In the genomic region with DNA sequence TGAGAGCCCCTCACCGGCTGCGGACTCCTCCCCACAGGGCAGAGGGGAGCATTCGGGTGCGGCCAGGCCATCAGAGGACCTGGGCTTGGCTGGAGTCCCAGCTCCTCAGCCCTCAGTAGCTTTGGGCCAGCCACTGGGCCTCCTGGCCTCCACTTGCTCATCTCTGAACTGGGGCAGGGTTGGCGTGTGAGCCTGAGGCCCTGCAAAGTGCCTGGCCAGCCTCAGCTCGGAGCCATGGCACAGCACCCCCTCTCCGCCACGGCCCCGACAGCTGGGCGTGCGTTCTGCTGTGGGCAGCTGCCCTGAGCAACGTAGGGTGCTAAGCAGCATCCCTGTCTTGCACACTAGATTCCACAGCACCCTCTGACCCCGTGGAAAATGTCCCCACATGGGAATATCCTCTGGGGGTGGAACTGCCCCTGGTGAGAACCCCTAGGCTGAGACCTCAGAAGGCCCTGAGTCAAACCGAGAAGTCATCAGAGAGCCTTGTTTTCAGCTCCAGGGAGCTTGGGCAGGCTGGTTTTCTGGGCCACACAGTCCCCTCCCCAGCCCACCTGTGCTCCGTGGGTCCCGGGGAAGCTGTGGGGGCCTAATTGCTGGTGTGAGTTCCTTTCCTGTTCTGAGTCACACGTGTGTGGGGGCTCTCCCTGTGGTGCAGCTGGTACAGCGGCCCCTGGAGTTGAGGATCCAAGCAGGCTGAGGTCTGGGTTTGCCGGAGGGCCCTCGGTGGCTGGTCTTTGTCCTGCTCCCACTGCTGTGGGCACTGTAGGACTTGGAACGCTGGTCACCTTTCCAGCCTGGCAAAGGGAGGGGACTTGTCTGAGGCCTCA, we compare ENCODE assay signal across 9 cellular contexts. TPM values are rescaled to one million over a fixed set of nuclear protein-coding genes. Genes with fewer than 3 reads are reported as not detected.
DNase-seq lines count a peak whose midpoint lies in the region; ATAC-seq and TF ChIP-seq lines count a peak whose summit lies in the region.
"Had no signal": no experiment of that assay in that cellular context is flagged by ENCODE, and none has a peak within 500 bp of the region (broad histone marks: within the 10 kb centered on the region; RNA-seq: fewer than 3 reads in every experiment).

No MANE protein-coding gene starts in this region.

- H3K36me3 ChIP-seq in mucosa of descending colon (ENCODE audit: low read depth), result no peaks in the 10 kb centered on the region

- no peak overlapping the region for H3K27ac ChIP-seq in foreskin keratinocyte
- H3K27ac ChIP-seq: KMS-11 had no signal

- H3K27me3 ChIP-seq in foreskin keratinocyte, result peaks cover 5% of the 10 kb centered on the region

- peak; percentile 60 for DNase-seq in SKM-1 treated with dmso at 0.1 percent for 144 hours (lab: John Stamatoyannopoulos, UW; ENCODE audit: unreplicated experiment)
- no peak for DNase-seq in SKM-1 (lab: John Stamatoyannopoulos, UW; ENCODE audit: unreplicated experiment)
- peak in 1 of 3 donors; percentile 53 for DNase-seq in mucosa of descending colon
- no peak for DNase-seq in activated effector memory CD4-positive, alpha-beta T cell treated with Interleukin-2 at 50 U/mL for 16 hours
- DNase-seq in foreskin keratinocyte, result no peak
- DNase-seq in DMS153 (lab: John Stamatoyannopoulos, UW), result no peak

- ATAC-seq in GM21717 (IDR thresholded peaks at IDR 0.05; ENCODE audit: unreplicated experiment) (peak; percentile 61), HG03575 (IDR thresholded peaks at IDR 0.05; ENCODE audit: extremely low read depth, insufficient number of reproducible peaks, low FRiP score, unreplicated experiment) (peak; percentile 29), mucosa of descending colon (peak; percentile 4), foreskin keratinocyte (no peak)

- intact Hi-C loops in mucosa of descending colon (cut with DNase I, micrococcal nuclease), result no loop called here

- H3K9me3 ChIP-seq in mucosa of descending colon, result no peaks in the 10 kb centered on the region

- H3K4me1 ChIP-seq in mucosa of descending colon (ENCODE audit: low read depth) (peaks cover 4% of the 10 kb centered on the region), foreskin keratinocyte (no peaks in the 10 kb centered on the region)

- no peak overlapping the region for H3K4me3 ChIP-seq in mucosa of descending colon

- no peak for TF ChIP-seq CTCF in mucosa of descending colon (IDR thresholded peaks at IDR 0.05)
- no peak for TF ChIP-seq CTCF in foreskin keratinocyte (conservative IDR thresholded peaks at IDR 0.05)

RNA-seq across cellular contexts. Expression of a gene that starts 24.5 kb away (rescaled TPM):
- total RNA-seq in mucosa of descending colon (under 1 TPM; 0.12 to 0.63 (median 0.51) TPM), foreskin keratinocyte (0.58 and 0.78 TPM in 2 replicates)
- polyA plus RNA-seq in foreskin keratinocyte, result 0.44 and 0.59 TPM in 2 replicates

RNA-seq across cellular contexts. Expression of a gene that starts 26.9 kb away (rescaled TPM):
- total RNA-seq in mucosa of descending colon (10 to 100 TPM; 19.2 to 26.3 (median 21.0) TPM), foreskin keratinocyte (17.2 and 18.1 TPM in 2 replicates)
- polyA plus RNA-seq in foreskin keratinocyte, result 21.8 and 26.0 TPM in 2 replicates

RNA-seq across cellular contexts. Expression of a gene that starts 52.0 kb away (rescaled TPM):
- total RNA-seq in mucosa of descending colon (10 to 100 TPM; 70.4 to 96.0 (median 76.1) TPM), foreskin keratinocyte (20.8 and 21.5 TPM in 2 replicates)
- 23.1 and 25.0 TPM in 2 replicates for polyA plus RNA-seq in foreskin keratinocyte
